ENCODE assay signal across 11 cellular contexts in genomic region chr9:131227112-131228058, GRCh38. TPM values are rescaled to one million over a fixed set of nuclear protein-coding genes. Genes with fewer than 3 reads are reported as not detected.
DNase-seq lines count a peak whose midpoint lies in the region; ATAC-seq and TF ChIP-seq lines count a peak whose summit lies in the region.
"Had no signal": no experiment of that assay in that cellular context is flagged by ENCODE, and none has a peak within 500 bp of the region (broad histone marks: within the 10 kb centered on the region; RNA-seq: fewer than 3 reads in every experiment).

No MANE protein-coding gene starts in this region.

- no peak overlapping the region for H3K4me3 Mint-ChIP-seq in activated CD4-positive, alpha-beta T cell treated with anti-CD3 and anti-CD28 coated beads, Interleukin-2, amount 10 ng/mL, durations not matched to agents 7 days and 5 days
- H3K4me3 Mint-ChIP-seq: T-cell had no signal

- no peaks in the 10 kb centered on the region for H3K79me2 ChIP-seq in osteoblast (ENCODE audit: insufficient read depth, low read length)

- no peak overlapping the region for H3K4me3 ChIP-seq in osteoblast (ENCODE audit: insufficient read depth, low read length)

- CTCF ChIA-PET in activated CD4-positive, alpha-beta T cell treated with anti-CD3 and anti-CD28 coated beads, Interleukin-2, amount 10 ng/mL, durations not matched to agents 7 days and 5 days (lab: Charles Lee): no interaction called here

- DNase-seq in GF-D8 (lab: John Stamatoyannopoulos, UW): peak; percentile 8
- DNase-seq in NCI-H1694 treated with DMSO at 0.1 percent for 48 hours (lab: John Stamatoyannopoulos, UW): peak; percentile 20
- DNase-seq in cerebellar cortex (ENCODE audit: low spot score): peak; percentile 13
- DNase-seq in osteoblast (ENCODE audit: insufficient read length, low spot score, missing footprints): peak; percentile 46
- DNase-seq in NCI-H146 (lab: John Stamatoyannopoulos, UW): no peak
- no peak for DNase-seq in activated CD4-positive, alpha-beta T cell treated with anti-CD3 and anti-CD28 coated beads, Interleukin-2, amount 10 ng/mL, durations not matched to agents 7 days and 5 days
- DNase-seq: activated T-cell treated with anti-CD3 and anti-CD28 coated beads, Interleukin-2, amount 50 U/mL, for 1 hour; NCI-H226 had no signal

- peaks cover 35% of the 10 kb centered on the region for H3K36me3 Mint-ChIP-seq in activated CD4-positive, alpha-beta T cell treated with anti-CD3 and anti-CD28 coated beads, Interleukin-2, amount 10 ng/mL, durations not matched to agents 7 days and 5 days (ENCODE audit: low read depth)

- peaks cover 4% of the 10 kb centered on the region for H3K4me1 ChIP-seq in osteoblast (ENCODE audit: insufficient read depth, low read length)

- peaks cover 2% of the 10 kb centered on the region for H4K20me1 ChIP-seq in osteoblast (ENCODE audit: insufficient read depth, low read length)

- H3K4me1 Mint-ChIP-seq in activated CD4-positive, alpha-beta T cell treated with anti-CD3 and anti-CD28 coated beads, Interleukin-2, amount 10 ng/mL, durations not matched to agents 7 days and 5 days: peaks cover 9% of the 10 kb centered on the region

- POLR2A ChIA-PET in activated CD4-positive, alpha-beta T cell treated with anti-CD3 and anti-CD28 coated beads, Interleukin-2, amount 10 ng/mL, durations not matched to agents 7 days and 5 days (lab: Charles Lee): no interaction called here

- no peaks in the 10 kb centered on the region for H3K9me3 ChIP-seq in osteoblast (ENCODE audit: low read depth, low read length)

- H3K27ac ChIP-seq in osteoblast (ENCODE audit: low read depth, low read length): no peak overlapping the region

- no peak overlapping the region for H3K4me2 ChIP-seq in osteoblast (ENCODE audit: insufficient read depth, low read length)

- H3K27ac Mint-ChIP-seq in activated CD4-positive, alpha-beta T cell treated with anti-CD3 and anti-CD28 coated beads, Interleukin-2, amount 10 ng/mL, durations not matched to agents 7 days and 5 days: no peak overlapping the region

- no peaks in the 10 kb centered on the region for H3K9me3 Mint-ChIP-seq in activated CD4-positive, alpha-beta T cell treated with anti-CD3 and anti-CD28 coated beads, Interleukin-2, amount 10 ng/mL, durations not matched to agents 7 days and 5 days
- H3K9me3 Mint-ChIP-seq: T-cell had no signal

- TF ChIP-seq CTCF in osteoblast (IDR thresholded peaks at IDR 0.05; ENCODE audit: extremely low read depth, low read depth, low read length): no peak

- H2AFZ ChIP-seq in osteoblast (ENCODE audit: low read length): no peak overlapping the region

- ATAC-seq in HG03442 (IDR thresholded peaks at IDR 0.05; ENCODE audit: unreplicated experiment) (no peak), GM19463 (IDR thresholded peaks at IDR 0.05; ENCODE audit: unreplicated experiment) (no peak)
- ATAC-seq: T-cell had no signal

- H3K27me3 Mint-ChIP-seq in activated CD4-positive, alpha-beta T cell treated with anti-CD3 and anti-CD28 coated beads, Interleukin-2, amount 10 ng/mL, durations not matched to agents 7 days and 5 days: no peaks in the 10 kb centered on the region
- H3K27me3 Mint-ChIP-seq: T-cell had no signal

- H3K27me3 ChIP-seq in osteoblast (ENCODE audit: insufficient read depth, low read length): no peaks in the 10 kb centered on the region

- peaks cover 22% of the 10 kb centered on the region for H3K36me3 ChIP-seq in osteoblast (ENCODE audit: insufficient read depth, low read length)

RNA-seq across cellular contexts. Expression of gene FAM78A, which starts 48.9 kb away (rescaled TPM):
- 0.36 and 0.59 TPM in 2 replicates for total RNA-seq in osteoblast
- total RNA-seq in activated CD4-positive, alpha-beta T cell treated with anti-CD3 and anti-CD28 coated beads, Interleukin-2, amount 10 ng/mL, durations not matched to agents 7 days and 5 days: 100 to 1,000 TPM; 118 to 128 TPM

Comparison
In these comparisons a context has a peak if more than half of its experiments do, and no peak if none do; other contexts are left out.
1. DNase-seq: peak in GF-D8 (single experiment), NCI-H1694 treated with DMSO at 0.1 percent for 48 hours (single experiment), cerebellar cortex (single experiment) and osteoblast (single experiment); none in NCI-H146 (single experiment) and activated CD4-positive, alpha-beta T cell treated with anti-CD3 and anti-CD28 coated beads, Interleukin-2, amount 10 ng/mL, durations not matched to agents 7 days and 5 days (single experiment).
2. RNA of gene FAM78A, which starts 48.9 kb away (total RNA-seq): 118 to 128 TPM in activated CD4-positive, alpha-beta T cell treated with anti-CD3 and anti-CD28 coated beads, Interleukin-2, amount 10 ng/mL, durations not matched to agents 7 days and 5 days; 0.36 to 0.59 TPM in osteoblast; every median in the first group is over 10 times any median in the second.